In the genomic region with DNA sequence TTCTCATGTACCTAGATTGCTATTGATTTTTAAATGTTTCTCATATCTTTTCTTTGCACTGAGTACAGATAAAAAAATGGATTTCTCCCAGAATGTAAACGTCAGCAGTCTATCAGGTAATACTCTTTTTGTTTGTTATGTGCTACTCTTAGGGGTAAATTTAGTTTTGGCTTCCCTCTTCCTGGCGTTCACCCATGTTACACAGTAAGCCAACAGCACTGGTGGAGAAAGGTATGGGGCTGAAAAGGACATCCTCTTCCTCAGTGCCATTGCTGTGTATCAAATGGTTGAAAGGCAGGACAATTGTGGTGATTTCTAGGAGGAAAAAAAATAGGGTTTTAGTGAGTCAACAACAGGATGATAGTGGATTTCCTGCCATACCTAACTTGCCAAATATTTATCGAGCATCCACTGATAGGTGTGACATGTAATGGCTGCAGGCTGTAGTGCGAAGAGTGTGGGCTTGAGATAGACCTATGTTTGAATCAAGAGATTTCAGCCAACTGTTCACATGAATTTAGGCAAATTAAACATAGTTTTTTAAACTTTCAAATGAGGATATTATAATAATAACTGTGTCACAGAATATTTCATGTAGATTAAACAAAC, we compare ENCODE assay signal across 21 cellular contexts. TPM values are rescaled to one million over a fixed set of nuclear protein-coding genes. Genes with fewer than 3 reads are reported as not detected.
DNase-seq lines count a peak whose midpoint lies in the region; ATAC-seq, FAIRE-seq and TF ChIP-seq lines count a peak whose summit lies in the region.
"Had no signal": no experiment of that assay in that cellular context is flagged by ENCODE, and none has a peak within 500 bp of the region (broad histone marks: within the 10 kb centered on the region; RNA-seq: fewer than 3 reads in every experiment).

No MANE protein-coding gene starts in this region.

- peaks cover 1% of the 10 kb centered on the region for H3K36me3 Mint-ChIP-seq in activated CD4-positive, alpha-beta T cell treated with anti-CD3 and anti-CD28 coated beads, Interleukin-2, amount 10 ng/mL, durations not matched to agents 7 days and 5 days (ENCODE audit: low read depth)
- peaks cover 2% of the 10 kb centered on the region for H3K36me3 Mint-ChIP-seq in activated CD4-positive, alpha-beta T cell treated with anti-CD3 and anti-CD28 coated beads, Interleukin-2, amount 10 ng/mL, durations not matched to agents 24 days and 14 days (ENCODE audit: low read depth)
- H3K36me3 Mint-ChIP-seq: CD4-positive, alpha-beta memory T cell had no signal

- H3K36me3 ChIP-seq in bronchial epithelial cell (ENCODE audit: control insufficient read depth, insufficient read depth, low read length) = no peaks in the 10 kb centered on the region
- H3K36me3 ChIP-seq: BLaER1 treated with 17β-estradiol and CSF1 and Interleukin-3, amounts not matched to agents 10 nM and 100 nM; MG63; Peyer's patch had no signal

- no peak overlapping the region for H3K4me3 ChIP-seq in bronchial epithelial cell (ENCODE audit: low read depth, low read length)
- H3K4me3 ChIP-seq: BLaER1 treated with 17β-estradiol and CSF1 and Interleukin-3, amounts not matched to agents 10 nM and 100 nM; MG63; Peyer's patch had no signal

- H3K4me3 Mint-ChIP-seq in activated CD4-positive, alpha-beta T cell treated with anti-CD3 and anti-CD28 coated beads, Interleukin-2, amount 10 ng/mL, durations not matched to agents 7 days and 5 days = no peak overlapping the region
- no peak overlapping the region for H3K4me3 Mint-ChIP-seq in activated CD4-positive, alpha-beta T cell treated with anti-CD3 and anti-CD28 coated beads, Interleukin-2, amount 10 ng/mL, durations not matched to agents 24 days and 14 days

- ATAC-seq in HG02588 (IDR thresholded peaks at IDR 0.05; ENCODE audit: unreplicated experiment) (no peak), GM21619 (IDR thresholded peaks at IDR 0.05; ENCODE audit: unreplicated experiment) (no peak)
- ATAC-seq: SK-N-SH treated with all-trans-retinoic acid at 6 μM for 48 hours had no signal

- peaks cover 2% of the 10 kb centered on the region for H3K27me3 Mint-ChIP-seq in activated CD4-positive, alpha-beta T cell treated with anti-CD3 and anti-CD28 coated beads, Interleukin-2, amount 10 ng/mL, durations not matched to agents 7 days and 5 days
- H3K27me3 Mint-ChIP-seq in activated CD4-positive, alpha-beta T cell treated with anti-CD3 and anti-CD28 coated beads, Interleukin-2, amount 10 ng/mL, durations not matched to agents 24 days and 14 days = peaks cover 14% of the 10 kb centered on the region
- H3K27me3 Mint-ChIP-seq: CD4-positive, alpha-beta memory T cell had no signal

- H3K27ac Mint-ChIP-seq in activated CD4-positive, alpha-beta T cell treated with anti-CD3 and anti-CD28 coated beads, Interleukin-2, amount 10 ng/mL, durations not matched to agents 7 days and 5 days = peak overlapping the region; percentile 5
- no peak overlapping the region for H3K27ac Mint-ChIP-seq in activated CD4-positive, alpha-beta T cell treated with anti-CD3 and anti-CD28 coated beads, Interleukin-2, amount 10 ng/mL, durations not matched to agents 24 days and 14 days

- no peak for FAIRE-seq in bronchial epithelial cell (lab: Jason Lieb, UNC)

- intact Hi-C loops in activated CD4-positive, alpha-beta T cell treated with anti-CD3 and anti-CD28 coated beads, Interleukin-2, amount 10 ng/mL, durations not matched to agents 24 days and 14 days (cut with micrococcal nuclease) = no loop called here

- CTCF ChIA-PET in activated CD4-positive, alpha-beta T cell treated with anti-CD3 and anti-CD28 coated beads, Interleukin-2, amount 10 ng/mL, durations not matched to agents 7 days and 5 days (lab: Charles Lee) = no interaction called here

- DNase-seq in activated CD4-positive, alpha-beta T cell treated with anti-CD3 and anti-CD28 coated beads, Interleukin-2, amount 10 ng/mL, durations not matched to agents 7 days and 5 days = no peak
- no peak for DNase-seq in activated CD4-positive, alpha-beta T cell treated with anti-CD3 and anti-CD28 coated beads, Interleukin-2, amount 10 ng/mL, durations not matched to agents 24 days and 14 days
- DNase-seq in DMS53 treated with DMSO at 0.1 percent for 48 hours (lab: John Stamatoyannopoulos, UW; ENCODE audit: unreplicated experiment) = peak; percentile 21
- peak; percentile 66 for DNase-seq in bronchial epithelial cell (ENCODE audit: low read depth)
- peak; percentile 34 for DNase-seq in mucosa of gallbladder (ENCODE audit: low spot score)
- no peak for DNase-seq in NCI-H524 treated with DMSO at 0.1 percent for 48 hours (lab: John Stamatoyannopoulos, UW)
- DNase-seq: ACHN; CD4-positive, alpha-beta memory T cell; GF-D8; GOT3; Kasumi-1; MG63; NCI-H1417; NCI-H187; Peyer's patch had no signal

- H3K27me3 ChIP-seq in bronchial epithelial cell (ENCODE audit: control insufficient read depth, insufficient read depth, low read length) = no peaks in the 10 kb centered on the region
- H3K27me3 ChIP-seq: BLaER1 treated with 17β-estradiol and CSF1 and Interleukin-3, amounts not matched to agents 10 nM and 100 nM; MG63; Peyer's patch had no signal

- peaks cover 6% of the 10 kb centered on the region for H3K4me1 Mint-ChIP-seq in activated CD4-positive, alpha-beta T cell treated with anti-CD3 and anti-CD28 coated beads, Interleukin-2, amount 10 ng/mL, durations not matched to agents 7 days and 5 days
- peaks cover 5% of the 10 kb centered on the region for H3K4me1 Mint-ChIP-seq in activated CD4-positive, alpha-beta T cell treated with anti-CD3 and anti-CD28 coated beads, Interleukin-2, amount 10 ng/mL, durations not matched to agents 24 days and 14 days

- POLR2A ChIA-PET in activated CD4-positive, alpha-beta T cell treated with anti-CD3 and anti-CD28 coated beads, Interleukin-2, amount 10 ng/mL, durations not matched to agents 7 days and 5 days (lab: Charles Lee) = no interaction called here

- no peak for TF ChIP-seq CTCF in bronchial epithelial cell (IDR thresholded peaks at IDR 0.05; ENCODE audit: insufficient read depth, low read length, severe bottlenecking)

- H3K9me3 Mint-ChIP-seq in activated CD4-positive, alpha-beta T cell treated with anti-CD3 and anti-CD28 coated beads, Interleukin-2, amount 10 ng/mL, durations not matched to agents 7 days and 5 days = peaks cover 3% of the 10 kb centered on the region
- peaks cover 7% of the 10 kb centered on the region for H3K9me3 Mint-ChIP-seq in activated CD4-positive, alpha-beta T cell treated with anti-CD3 and anti-CD28 coated beads, Interleukin-2, amount 10 ng/mL, durations not matched to agents 24 days and 14 days

RNA-seq across cellular contexts. Expression of gene KLRF2, which starts 7.5 kb away (rescaled TPM):
- under 1 TPM in 1 of 2 experiments, not detected in 1; 0.29 TPM for total RNA-seq in activated CD4-positive, alpha-beta T cell treated with anti-CD3 and anti-CD28 coated beads, Interleukin-2, amount 10 ng/mL, durations not matched to agents 7 days and 5 days
- total RNA-seq in activated CD4-positive, alpha-beta T cell treated with anti-CD3 and anti-CD28 coated beads, Interleukin-2, amount 10 ng/mL, durations not matched to agents 24 days and 14 days = not detected in 2 replicates
- total RNA-seq in bronchial epithelial cell (not detected in 2 replicates), mucosa of gallbladder (not detected)
- total RNA-seq: CD4-positive, alpha-beta memory T cell; NCI-H460; OCI-LY7; Peyer's patch had no signal

RNA-seq across cellular contexts. Expression of gene CLEC2B, which starts 19.6 kb away (rescaled TPM):
- 10 to 100 TPM; 53.7 to 61.4 TPM for total RNA-seq in activated CD4-positive, alpha-beta T cell treated with anti-CD3 and anti-CD28 coated beads, Interleukin-2, amount 10 ng/mL, durations not matched to agents 7 days and 5 days
- 13.0 and 13.1 TPM in 2 replicates for total RNA-seq in activated CD4-positive, alpha-beta T cell treated with anti-CD3 and anti-CD28 coated beads, Interleukin-2, amount 10 ng/mL, durations not matched to agents 24 days and 14 days
- total RNA-seq in bronchial epithelial cell (0.77 and 3.9 TPM in 2 replicates), mucosa of gallbladder (10.1 TPM)

RNA-seq across cellular contexts. Expression of gene CLEC2A, which starts 43.4 kb away (rescaled TPM):
- not detected for total RNA-seq in activated CD4-positive, alpha-beta T cell treated with anti-CD3 and anti-CD28 coated beads, Interleukin-2, amount 10 ng/mL, durations not matched to agents 7 days and 5 days
- total RNA-seq in activated CD4-positive, alpha-beta T cell treated with anti-CD3 and anti-CD28 coated beads, Interleukin-2, amount 10 ng/mL, durations not matched to agents 24 days and 14 days = not detected in 2 replicates
- total RNA-seq in bronchial epithelial cell = not detected in 2 replicates
- total RNA-seq in mucosa of gallbladder = not detected
- total RNA-seq: CD4-positive, alpha-beta memory T cell; NCI-H460; OCI-LY7; Peyer's patch had no signal

Comparison
In these comparisons a context has a peak if more than half of its experiments do, and no peak if none do; other contexts are left out.
1. DNase-seq: peak in DMS53 treated with DMSO at 0.1 percent for 48 hours (single experiment), bronchial epithelial cell (single experiment) and mucosa of gallbladder (single experiment); none in activated CD4-positive, alpha-beta T cell treated with anti-CD3 and anti-CD28 coated beads, Interleukin-2, amount 10 ng/mL, durations not matched to agents 7 days and 5 days (single experiment), activated CD4-positive, alpha-beta T cell treated with anti-CD3 and anti-CD28 coated beads, Interleukin-2, amount 10 ng/mL, durations not matched to agents 24 days and 14 days (single experiment) and NCI-H524 treated with DMSO at 0.1 percent for 48 hours (single experiment).